In the genomic region with DNA sequence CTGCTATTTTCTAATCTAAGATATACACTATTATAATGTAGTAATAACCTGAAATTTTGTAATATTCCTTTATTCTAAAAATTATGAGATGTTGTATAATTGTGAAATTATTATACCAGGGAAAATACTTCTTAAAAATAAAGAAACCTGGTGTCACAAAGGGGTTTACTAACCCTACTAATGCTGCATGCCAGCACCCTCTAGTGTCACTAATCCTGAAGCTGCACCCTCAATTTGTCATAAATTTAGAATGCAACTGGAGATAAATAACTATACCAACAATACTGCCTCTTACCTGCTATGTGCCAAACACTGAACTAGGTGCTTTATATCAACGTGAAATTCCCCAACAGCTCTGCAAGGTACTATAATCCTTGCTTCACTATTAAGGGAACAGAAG, we compare ENCODE assay signal across 8 cellular contexts. TPM values are rescaled to one million over a fixed set of nuclear protein-coding genes. Genes with fewer than 3 reads are reported as not detected.
DNase-seq lines count a peak whose midpoint lies in the region; ATAC-seq and TF ChIP-seq lines count a peak whose summit lies in the region.

No MANE protein-coding gene starts in this region.

- H3K4me3 ChIP-seq in AG04450 (ENCODE audit: low read depth, low read length) (no peak overlapping the region), left ventricle myocardium inferior (no peak overlapping the region)

- in situ Hi-C loops in GM13977 (cut with MboI; ENCODE audit: low pct_unique_long_range_greater_than_20kb, low sequenced_read_pairs, unreplicated experiment), result no loop called here

- no peaks in the 10 kb centered on the region for H3K27me3 ChIP-seq in AG04450 (ENCODE audit: control insufficient read depth, insufficient read depth, low read length)
- no peaks in the 10 kb centered on the region for H3K27me3 ChIP-seq in left ventricle myocardium inferior (ENCODE audit: low read depth)

- H3K4me1 Mint-ChIP-seq in activated naive CD8-positive, alpha-beta T cell treated with anti-CD3 and anti-CD28 coated beads, Interleukin-2, amount 50 U/mL, for 24 hours, result no peaks in the 10 kb centered on the region

- peak; percentile 22 for TF ChIP-seq CTCF in AG04450 (IDR thresholded peaks at IDR 0.05; ENCODE audit: low read depth, low read length)
- TF ChIP-seq CTCF in GM13977 (IDR thresholded peaks at IDR 0.05; ENCODE audit: extremely low read depth, insufficient read depth, missing control alignments), result peak; percentile 42
- TF ChIP-seq CTCF in left ventricle myocardium inferior (IDR thresholded peaks at IDR 0.05; ENCODE audit: borderline replicate concordance), result peak; percentile 63

- H3K36me3 ChIP-seq in left ventricle myocardium inferior, result peaks cover 62% of the 10 kb centered on the region

- no peak overlapping the region for H3K4me3 Mint-ChIP-seq in activated naive CD8-positive, alpha-beta T cell treated with anti-CD3 and anti-CD28 coated beads, Interleukin-2, amount 50 U/mL, for 24 hours

- CTCF ChIA-PET in AG04450 (lab: Charles Lee), result interaction anchor here (0.7 to 1.5 kb wide), 3 partner anchors 41 to 161 kb away, joined by 3 to 7 read pairs (median 3); a partner anchor contains a TSS

- peaks cover 23% of the 10 kb centered on the region for H3K36me3 Mint-ChIP-seq in activated naive CD8-positive, alpha-beta T cell treated with anti-CD3 and anti-CD28 coated beads, Interleukin-2, amount 50 U/mL, for 24 hours (ENCODE audit: low read depth)

- no peak for DNase-seq in AG04450 (ENCODE audit: low read depth, low spot score)
- no peak for DNase-seq in GM13977 (ENCODE audit: low spot score)
- DNase-seq in SW480 (ENCODE audit: low spot score), result peak; percentile 23
- DNase-seq in left ventricle myocardium inferior, result no peak
- DNase-seq in T1000 (lab: John Stamatoyannopoulos, UW), result no peak
- DNase-seq in activated naive CD8-positive, alpha-beta T cell treated with anti-CD3 and anti-CD28 coated beads, Interleukin-2, amount 50 U/mL, for 24 hours, result no peak

- no peaks in the 10 kb centered on the region for H3K27me3 Mint-ChIP-seq in activated naive CD8-positive, alpha-beta T cell treated with anti-CD3 and anti-CD28 coated beads, Interleukin-2, amount 50 U/mL, for 24 hours

- H3K4me1 ChIP-seq in left ventricle myocardium inferior, result peaks cover 9% of the 10 kb centered on the region

- no peak overlapping the region for H3K27ac ChIP-seq in AG04450 (ENCODE audit: low read depth, low read length)
- H3K27ac ChIP-seq in left ventricle myocardium inferior (replicated peaks), result no peak overlapping the region

- H3K9me3 ChIP-seq in AG04450 (ENCODE audit: control insufficient read depth, insufficient read depth, low read length) (no peaks in the 10 kb centered on the region), left ventricle myocardium inferior (replicated peaks) (no peaks in the 10 kb centered on the region)

- ATAC-seq in HG02885 (IDR thresholded peaks at IDR 0.05; ENCODE audit: poor library complexity, unreplicated experiment) (no peak), HG02973 (IDR thresholded peaks at IDR 0.05; ENCODE audit: unreplicated experiment) (no peak)
- ATAC-seq in activated naive CD8-positive, alpha-beta T cell treated with anti-CD3 and anti-CD28 coated beads, Interleukin-2, amount 50 U/mL, for 24 hours, result no peak

- intact Hi-C loops in left ventricle myocardium inferior (cut with micrococcal nuclease), result no loop called here

- POLR2A ChIA-PET in AG04450 (lab: Yijun Ruan, JAX), result no interaction called here

- H3K27ac Mint-ChIP-seq in activated naive CD8-positive, alpha-beta T cell treated with anti-CD3 and anti-CD28 coated beads, Interleukin-2, amount 50 U/mL, for 24 hours, result no peak overlapping the region

- no peaks in the 10 kb centered on the region for H3K9me3 Mint-ChIP-seq in activated naive CD8-positive, alpha-beta T cell treated with anti-CD3 and anti-CD28 coated beads, Interleukin-2, amount 50 U/mL, for 24 hours

RNA-seq across cellular contexts. Expression of a gene that starts 30.8 kb away (rescaled TPM):
- 61.3 and 90.7 TPM in 2 replicates for polyA plus RNA-seq in AG04450 (2011; rRNA removed)
- polyA minus RNA-seq in AG04450 (2011; rRNA and poly(A)+ RNA removed), result 59.8 and 130 TPM in 2 replicates
- total RNA-seq in left ventricle myocardium inferior, result 61.3 TPM

RNA-seq across cellular contexts. Expression of a gene that starts 42.3 kb away (rescaled TPM):
- polyA plus RNA-seq in AG04450 (2011; rRNA removed), result 0.01 TPM in 1 of 2 replicates, not detected in the other
- polyA minus RNA-seq in AG04450 (2011; rRNA and poly(A)+ RNA removed), result 0.05 TPM in 1 of 2 replicates, not detected in the other
- total RNA-seq in left ventricle myocardium inferior, result 7.0 TPM
